ENCODE assay signal across 10 cellular contexts in genomic region chr5:172832383-172833315, GRCh38. TPM values are rescaled to one million over a fixed set of nuclear protein-coding genes. Genes with fewer than 3 reads are reported as not detected.
A peak's percentile ranks its signal among the peaks of the same experiment; 100 is the strongest.
DNase-seq lines count a peak whose midpoint lies in the region; ATAC-seq, FAIRE-seq and TF ChIP-seq lines count a peak whose summit lies in the region.
"Had no signal": no experiment of that assay in that cellular context is flagged by ENCODE, and none has a peak within 500 bp of the region (broad histone marks: within the 10 kb centered on the region; RNA-seq: fewer than 3 reads in every experiment).

No MANE protein-coding gene starts in this region.

- peaks cover 17% of the 10 kb centered on the region for H3K79me1 ChIP-seq in H1 (ENCODE audit: low read depth, low read length)

- peaks cover 13 to 29% of the 10 kb centered on the region in 2 experiments for H3K79me2 ChIP-seq in H1 (ENCODE audit: control insufficient read depth in 1 of 2, insufficient read depth in 2 of 2, low read length in 2 of 2)
- H3K79me2 ChIP-seq in osteoblast (ENCODE audit: insufficient read depth, low read length) = peaks cover 34% of the 10 kb centered on the region

- no peak for DNase-seq in H1 (ENCODE audit: low read depth in 1 of 2, low spot score in 2 of 2)
- no peak for DNase-seq in osteoblast (ENCODE audit: insufficient read length, low spot score, missing footprints)
- no peak for DNase-seq in UCSD-AML1 (lab: John Stamatoyannopoulos, UW; ENCODE audit: unreplicated experiment)
- no peak for DNase-seq in COLO668 (lab: John Stamatoyannopoulos, UW; ENCODE audit: unreplicated experiment)
- DNase-seq in NCI-H2196 treated with DMSO at 0.1 percent for 48 hours (lab: John Stamatoyannopoulos, UW; ENCODE audit: unreplicated experiment) = no peak
- DNase-seq: stimulated activated CD4-positive, alpha-beta T cell treated with anti-CD3 and anti-CD28 coated beads, Interleukin-12 subunit alpha, Interleukin-12 subunit beta, amount 100 ng/mL, for 4 hours had no signal

- H3K23me2 ChIP-seq in H1 (ENCODE audit: low read depth, low read length) = peaks cover 2% of the 10 kb centered on the region; the same call in 1 of the 2 replicates

- peak overlapping the region; percentile 10 for H3K4ac ChIP-seq in H1 (replicated peaks; ENCODE audit: insufficient read length, low read depth, low read length)

- no peak overlapping the region for H4K5ac ChIP-seq in H1 (ENCODE audit: insufficient read length, low read depth, low read length)

- no peak overlapping the region for H2BK20ac ChIP-seq in H1 (ENCODE audit: low read length)

- H2BK5ac ChIP-seq in H1 (ENCODE audit: low read depth, low read length) = no peak overlapping the region

- H3K4me2 ChIP-seq in BLaER1 = peak overlapping the region; percentile 99
- H3K4me2 ChIP-seq in H1 (ENCODE audit: insufficient read depth in 1 of 2, low read depth in 2 of 2, low read length in 2 of 2) = peak overlapping the region; percentile 72 to 73; a peak in 2 of 4 replicates
- H3K4me2 ChIP-seq in osteoblast (ENCODE audit: insufficient read depth, low read length) = no peak overlapping the region

- 86% methylated on average over 14 of the region's 14 CpGs; no CpG with 5 or more reads in 1 of the 2 experiments for WGBS in H1 (ENCODE audit: extremely low coverage in 1 of 2, insufficient coverage in 1 of 2, insufficient read length in 1 of 2, insufficient replicate concordance in 2 of 2, low coverage in 1 of 2, low lambda C conversion rate in 2 of 2, missing lambda C conversion rate in 1 of 2), 2 experiments

- peaks cover 78% of the 10 kb centered on the region for H3K4me1 ChIP-seq in BLaER1
- H3K4me1 ChIP-seq in H1 (replicated peaks in 1 of 4; ENCODE audit: control insufficient read depth in 3 of 4, insufficient read depth in 4 of 4, low read length in 3 of 4) = peaks cover 6 to 16% (median 9%) of the 10 kb centered on the region in 4 experiments
- peaks cover 53% of the 10 kb centered on the region for H3K4me1 ChIP-seq in osteoblast (ENCODE audit: insufficient read depth, low read length)

- no peak overlapping the region for H2BK120ac ChIP-seq in H1 (replicated peaks; ENCODE audit: low read depth, low read length)

- no peak for TF ChIP-seq CTCF in H1 (IDR thresholded peaks at IDR 0.05; ENCODE audit: control extremely low read depth in 1 of 3, insufficient read depth in 1 of 3, low read depth in 1 of 3, low read length in 3 of 3)
- no peak for TF ChIP-seq CTCF in osteoblast (IDR thresholded peaks at IDR 0.05; ENCODE audit: extremely low read depth, low read depth, low read length)

- no peak for ATAC-seq in GM18868 (IDR thresholded peaks at IDR 0.05; ENCODE audit: unreplicated experiment)

- no peak for TF ChIP-seq RAD21 in H1 (IDR thresholded peaks at IDR 0.05 in 1 of 2, conservative IDR thresholded peaks at IDR 0.05 in 1 of 2; ENCODE audit: low read depth in 2 of 2, low read length in 2 of 2)

- H3K36me3 ChIP-seq in BLaER1 (peaks cover 9% of the 10 kb centered on the region), KOPT-K1 (ENCODE audit: insufficient read depth, low read length) (no peaks in the 10 kb centered on the region), H1 (ENCODE audit: control insufficient read depth in 2 of 4, insufficient read depth in 4 of 4, low read length in 3 of 4) (peaks cover 0 to 6% (median under 1%) of the 10 kb centered on the region in 4 experiments; a peak in 2 of 8 replicates), osteoblast (ENCODE audit: insufficient read depth, low read length) (no peaks in the 10 kb centered on the region)
- H3K36me3 ChIP-seq: cardiac muscle cell had no signal

- H4K20me1 ChIP-seq in BLaER1 (no peaks in the 10 kb centered on the region), H1 (replicated peaks in 1 of 2; ENCODE audit: control insufficient read depth in 1 of 2, insufficient read depth in 2 of 2, low read length in 2 of 2) (peaks cover 0 to 18% of the 10 kb centered on the region in 2 experiments), osteoblast (ENCODE audit: insufficient read depth, low read length) (no peaks in the 10 kb centered on the region)

- H4K91ac ChIP-seq in H1 (replicated peaks; ENCODE audit: insufficient read length, low read length) = no peak overlapping the region

- H2AK5ac ChIP-seq in H1 (ENCODE audit: low read depth, low read length) = peak overlapping the region; percentile 91

- no peak for TF ChIP-seq POLR2A in H1 (IDR thresholded peaks at IDR 0.05; ENCODE audit: control extremely low read depth in 1 of 2, low read depth in 2 of 2, low read length in 2 of 2)

- H3K27me3 ChIP-seq in BLaER1 (no peaks in the 10 kb centered on the region), H1 (replicated peaks in 1 of 4; ENCODE audit: control insufficient read depth in 3 of 4, extremely low read depth in 1 of 4, insufficient read depth in 3 of 4, low read length in 3 of 4) (no peaks in the 10 kb centered on the region), osteoblast (ENCODE audit: insufficient read depth, low read length) (no peaks in the 10 kb centered on the region)
- H3K27me3 ChIP-seq: cardiac muscle cell had no signal

- H3K14ac ChIP-seq in H1 (ENCODE audit: insufficient read length) = no peak overlapping the region

- H3K9ac ChIP-seq in BLaER1 = peak overlapping the region; percentile 94; the same call in 1 of the 2 replicates
- H3K9ac ChIP-seq in H1 (replicated peaks in 1 of 4; ENCODE audit: extremely low read depth in 1 of 4, low read depth in 3 of 4, low read length in 3 of 4) = no peak overlapping the region; a peak in 1 of 7 replicates

- H2AFZ ChIP-seq in H1 (ENCODE audit: low read length) (no peak overlapping the region), osteoblast (ENCODE audit: low read length) (peak overlapping the region; percentile 39)

- TF ChIP-seq EP300 in H1 (IDR thresholded peaks at IDR 0.05; ENCODE audit: borderline replicate concordance in 1 of 2, low read depth in 2 of 2, low read length in 2 of 2) = no peak

- H3K27ac ChIP-seq in BLaER1 (peak overlapping the region; percentile 49), KOPT-K1 (ENCODE audit: low read depth, low read length, poor library complexity, severe bottlenecking) (peak overlapping the region; percentile 91), H1 (ENCODE audit: low read depth, low read length) (peak overlapping the region; percentile 73; the same call in 1 of the 2 replicates), osteoblast (ENCODE audit: low read depth, low read length) (peak overlapping the region; percentile 96)

- no peak overlapping the region; the same call in 1 of the 2 replicates for H3K4me3 ChIP-seq in BLaER1
- H3K4me3 ChIP-seq in H1 (ENCODE audit: extremely low read depth in 1 of 4, insufficient read depth in 2 of 4, low read depth in 3 of 4, low read length in 4 of 4) = peak overlapping the region in 1 of 4 experiments; percentile 75; a peak in 3 of 8 replicates
- no peak overlapping the region for H3K4me3 ChIP-seq in osteoblast (ENCODE audit: insufficient read depth, low read length)

- no peaks in the 10 kb centered on the region for H3K9me3 ChIP-seq in BLaER1
- no peaks in the 10 kb centered on the region for H3K9me3 ChIP-seq in KOPT-K1 (ENCODE audit: insufficient read depth, low read length, poor library complexity, severe bottlenecking)
- H3K9me3 ChIP-seq in H1 (ENCODE audit: insufficient read depth in 2 of 2, low read depth in 1 of 2, low read length in 1 of 2) = no peaks in the 10 kb centered on the region
- H3K9me3 ChIP-seq in osteoblast (ENCODE audit: low read depth, low read length) = no peaks in the 10 kb centered on the region

- POLR2A ChIA-PET in H1 (lab: Charles Lee; ENCODE audit: partially characterized antibody) = interaction anchor here (0.7 to 4.9 kb wide), 3 partner anchors 32 to 62 kb away, joined by 3 to 42 read pairs (median 3); partner anchors contain the start of gene DUSP1

- no peak overlapping the region for H3K23ac ChIP-seq in H1 (ENCODE audit: insufficient read length)

- H3K18ac ChIP-seq in H1 (ENCODE audit: extremely low read depth, low read length) = no peak overlapping the region; the same call in 1 of the 2 replicates

- peak overlapping the region; percentile 62; the same call in 1 of the 2 replicates for H2BK15ac ChIP-seq in H1 (ENCODE audit: low read length)

- CTCF ChIA-PET in H1 (lab: Charles Lee; ENCODE audit: partially characterized antibody) = interaction anchor here (0.6 to 1.2 kb wide), 3 partner anchors 25 to 133 kb away, joined by 3 read pairs; no protein-coding TSS in a partner anchor

- H4K8ac ChIP-seq in H1 (ENCODE audit: extremely low read depth, insufficient read depth, low read length) = no peak overlapping the region

- H2BK12ac ChIP-seq in H1 (ENCODE audit: low read depth, low read length) = peak overlapping the region; percentile 95; the same call in 1 of the 2 replicates

- FAIRE-seq in H1 (lab: Jason Lieb, UNC) = no peak

- no peak overlapping the region for H3K56ac ChIP-seq in H1 (replicated peaks; ENCODE audit: insufficient read length, low read depth, low read length)

TF ChIP-seq in H1, 55 proteins besides CTCF, POLR2A, EP300 and RAD21:
- TF ChIP-seq BRCA1 (IDR thresholded peaks at IDR 0.05; ENCODE audit: low read depth, low read length) = no peak
- no peak for TF ChIP-seq SP1 (IDR thresholded peaks at IDR 0.05; ENCODE audit: low read depth, low read length)
- no peak for TF ChIP-seq SIX5 (IDR thresholded peaks at IDR 0.05; ENCODE audit: low read depth, low read length)

RNA-seq across cellular contexts. Expression of gene ERGIC1, which starts 1.4 kb away (rescaled TPM):
- total RNA-seq in H1 (2021; fragmentation: NEBNext Ultra II Directional; extraction: Animal tissue kit (Norgen Biotek cat#: 25700)) = 95.3 and 96.1 TPM in 2 replicates
- polyA plus RNA-seq in H1 (2011; rRNA removed) = 106 and 119 TPM in 2 replicates
- 98.1 TPM for polyA plus RNA-seq in H1 (2011; cell fraction: cytosol; rRNA removed)
- polyA plus RNA-seq in H1 (2011; cell fraction: nucleus; rRNA removed) = 111 TPM
- 66.7 to 101 TPM (median 89.0 TPM) in 4 replicates for polyA plus RNA-seq in H1 (2012, experiment 1 of 2)
- 62.7 TPM for polyA plus RNA-seq in H1 (2012, experiment 2 of 2)
- 77.6 TPM for polyA plus RNA-seq in H1 (2013, experiment 1 of 2)
- 91.5 TPM for polyA plus RNA-seq in H1 (2013, experiment 2 of 2)
- 164 and 223 TPM in 2 replicates for polyA minus RNA-seq in H1 (2011; rRNA and poly(A)+ RNA removed)
- 56.1 TPM for polyA minus RNA-seq in H1 (2011; cell fraction: cytosol; rRNA and poly(A)+ RNA removed)
- polyA minus RNA-seq in H1 (2011; cell fraction: nucleus; rRNA and poly(A)+ RNA removed) = 85.4 TPM
- 109 and 128 TPM in 2 replicates for total RNA-seq in osteoblast
